8 cellular contexts compared by ENCODE assay signal in genomic region chr7:155166673-155167370, GRCh38.
A peak's percentile ranks its signal among the peaks of the same experiment; 100 is the strongest.
DNase-seq lines count a peak whose midpoint lies in the region; ATAC-seq and TF ChIP-seq lines count a peak whose summit lies in the region.

No MANE protein-coding gene starts in this region.

- DNase-seq in AG08395 (ENCODE audit: low spot score), result peak; percentile 78
- DNase-seq in HFF-Myc (ENCODE audit: extremely low read depth, low read depth), result peak; percentile 97
- DNase-seq in SK-MEL-5 (ENCODE audit: low read depth, low spot score), result peak; percentile 68
- peak; percentile 80 for DNase-seq in hepatic stellate cell (ENCODE audit: low spot score)
- no peak for DNase-seq in effector memory CD8-positive, alpha-beta T cell
- DNase-seq in NCI-H446 (lab: John Stamatoyannopoulos, UW), result no peak
- DNase-seq in SK-N-DZ (ENCODE audit: low spot score), result no peak
- DNase-seq in COR-L47 (lab: John Stamatoyannopoulos, UW), result no peak

- in situ Hi-C loops in SK-MEL-5 (cut with HindIII; ENCODE audit: low pct_unique_long_range_greater_than_20kb, low sequenced_read_pairs), result no loop called here

- H3K36me3 Mint-ChIP-seq in effector memory CD8-positive, alpha-beta T cell (ENCODE audit: insufficient read depth), result no peaks in the 10 kb centered on the region

- no peak overlapping the region for H3K27ac Mint-ChIP-seq in effector memory CD8-positive, alpha-beta T cell

- no peak overlapping the region for H3K4me3 Mint-ChIP-seq in effector memory CD8-positive, alpha-beta T cell

- H3K4me3 ChIP-seq in HFF-Myc (replicated peaks; ENCODE audit: low read depth, low read length), result no peak overlapping the region

- no peak for ATAC-seq in effector memory CD8-positive, alpha-beta T cell (replicated peaks)

- H3K27me3 Mint-ChIP-seq in effector memory CD8-positive, alpha-beta T cell, result peaks cover 29 to 74% of the 10 kb centered on the region in 2 donors

- H3K9me3 Mint-ChIP-seq in effector memory CD8-positive, alpha-beta T cell, result no peaks in the 10 kb centered on the region

- H3K4me1 Mint-ChIP-seq in effector memory CD8-positive, alpha-beta T cell (ENCODE audit: low read depth in 2 of 2), result peaks cover 0 to 2% of the 10 kb centered on the region in 2 donors

- TF ChIP-seq CTCF in HFF-Myc (IDR thresholded peaks at IDR 0.05; ENCODE audit: low read depth, low read length, missing control alignments), result no peak

Comparison
In these comparisons a context has a peak if more than half of its experiments do, and no peak if none do; other contexts are left out.
1. DNase-seq: peak in AG08395 (single experiment), HFF-Myc (single experiment), SK-MEL-5 (single experiment) and hepatic stellate cell (single experiment); none in effector memory CD8-positive, alpha-beta T cell (0 of 3), NCI-H446 (0 of 2), SK-N-DZ (single experiment) and COR-L47 (single experiment).